In the genomic region with DNA sequence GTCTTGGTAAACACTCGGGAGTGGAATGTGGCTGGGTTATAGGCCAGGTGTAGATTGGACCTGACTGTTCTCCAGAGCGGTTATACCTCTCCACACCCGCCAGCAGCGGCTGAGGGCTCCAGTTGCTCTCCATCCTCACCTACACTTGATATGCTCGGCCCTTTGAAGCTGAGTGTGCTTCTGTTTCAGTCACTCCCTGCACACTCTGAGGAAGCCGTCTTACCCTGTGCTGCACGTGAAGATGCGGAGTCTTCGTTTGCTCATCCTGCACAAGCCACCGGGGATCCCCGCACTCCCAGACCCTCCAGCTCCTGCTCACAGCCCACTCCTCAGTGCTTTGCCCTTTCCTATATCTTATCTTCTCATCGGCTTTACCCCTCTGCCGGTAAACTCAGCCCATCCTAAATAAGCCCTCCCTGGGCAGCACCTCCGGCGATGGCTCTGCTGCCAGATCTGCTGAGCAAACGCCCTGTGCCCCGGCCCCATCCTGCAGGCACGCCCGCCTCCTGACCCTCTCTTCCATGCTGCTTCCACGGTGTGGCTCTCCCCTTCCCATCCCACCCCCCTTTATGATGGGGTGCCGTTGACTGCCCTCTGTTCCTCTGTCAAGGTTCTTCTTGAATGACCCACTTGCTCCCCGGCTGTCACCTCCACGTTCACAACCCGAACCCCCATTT, we compare ENCODE assay signal across 1 cellular context.
A peak's percentile ranks its signal among the peaks of the same experiment; 100 is the strongest.
TF ChIP-seq lines count a peak whose summit lies in the region.

No MANE protein-coding gene starts in this region.

TF ChIP-seq in HepG2, 621 proteins besides CTCF, POLR2A, EP300 and RAD21:
- TF ChIP-seq KDM5B (CRISPR knock-in tag; IDR thresholded peaks at IDR 0.05; ENCODE audit: borderline replicate concordance) = no peak
- TF ChIP-seq ZNF7 (CRISPR knock-in tag; IDR thresholded peaks at IDR 0.05) = peak; percentile 31; the same call in 1 of the 2 replicates
